ENCODE assay signal across 2 cellular contexts in the genomic region with DNA sequence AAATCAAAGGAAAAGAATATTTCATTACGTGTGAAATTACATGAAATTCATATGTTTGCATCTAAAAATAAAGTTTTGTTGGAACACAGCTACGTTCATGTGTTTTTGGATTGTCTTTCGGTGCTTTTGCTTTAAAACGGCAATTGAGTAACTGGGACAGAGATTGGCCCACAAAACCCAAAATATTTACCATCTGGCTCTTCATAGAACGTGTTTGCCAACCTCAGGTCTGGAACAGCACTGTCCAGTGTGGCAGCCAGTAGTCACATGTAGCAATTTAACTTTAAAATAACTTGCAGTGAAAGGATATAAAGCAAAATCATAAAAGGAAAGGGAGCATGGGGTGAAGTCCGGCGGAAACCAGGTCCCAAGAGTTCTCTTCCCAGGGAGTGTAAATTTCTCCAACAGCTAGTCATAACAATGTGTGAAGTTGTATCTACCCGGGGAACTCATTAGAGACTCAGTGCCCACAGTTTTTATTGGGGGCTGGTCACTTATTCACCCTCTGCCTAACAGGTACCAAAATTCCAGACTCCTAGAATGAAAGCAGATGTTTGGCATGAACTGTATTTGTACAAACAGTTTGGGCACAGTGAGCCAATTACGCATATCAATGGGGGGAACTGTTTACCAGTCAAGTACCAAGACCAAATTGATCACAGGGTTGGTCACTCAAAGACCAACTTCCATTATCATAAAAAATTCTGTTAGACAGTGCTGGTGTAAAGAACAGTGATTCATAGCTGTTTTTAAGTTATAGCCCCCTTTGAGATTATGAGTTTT.
TF ChIP-seq lines count a peak whose summit lies in the region.

No MANE protein-coding gene starts in this region.

TF ChIP-seq in GM23338, 12 proteins besides CTCF, POLR2A, EP300 and RAD21 (continues in another document):
- no peak for TF ChIP-seq EZH2 (IDR thresholded peaks at IDR 0.05; ENCODE audit: low read depth, unreplicated experiment)
- no peak for TF ChIP-seq CREB1 (CRISPR knock-in tag; IDR thresholded peaks at IDR 0.05; ENCODE audit: low read depth)
- no peak for TF ChIP-seq POLR2AphosphoS5 (IDR thresholded peaks at IDR 0.05; ENCODE audit: low read depth)
- no peak for TF ChIP-seq STAT1 (IDR thresholded peaks at IDR 0.05; ENCODE audit: unreplicated experiment)
- TF ChIP-seq NANOG (IDR thresholded peaks at IDR 0.05; ENCODE audit: borderline replicate concordance) = no peak
- no peak for TF ChIP-seq ZNF331 (CRISPR knock-in tag; IDR thresholded peaks at IDR 0.05; ENCODE audit: low read depth)
- TF ChIP-seq EZH2phosphoT487 (IDR thresholded peaks at IDR 0.05; ENCODE audit: unreplicated experiment) = no peak
- no peak for TF ChIP-seq ZNF114 (CRISPR knock-in tag; IDR thresholded peaks at IDR 0.05)
- TF ChIP-seq, protein P1, sequence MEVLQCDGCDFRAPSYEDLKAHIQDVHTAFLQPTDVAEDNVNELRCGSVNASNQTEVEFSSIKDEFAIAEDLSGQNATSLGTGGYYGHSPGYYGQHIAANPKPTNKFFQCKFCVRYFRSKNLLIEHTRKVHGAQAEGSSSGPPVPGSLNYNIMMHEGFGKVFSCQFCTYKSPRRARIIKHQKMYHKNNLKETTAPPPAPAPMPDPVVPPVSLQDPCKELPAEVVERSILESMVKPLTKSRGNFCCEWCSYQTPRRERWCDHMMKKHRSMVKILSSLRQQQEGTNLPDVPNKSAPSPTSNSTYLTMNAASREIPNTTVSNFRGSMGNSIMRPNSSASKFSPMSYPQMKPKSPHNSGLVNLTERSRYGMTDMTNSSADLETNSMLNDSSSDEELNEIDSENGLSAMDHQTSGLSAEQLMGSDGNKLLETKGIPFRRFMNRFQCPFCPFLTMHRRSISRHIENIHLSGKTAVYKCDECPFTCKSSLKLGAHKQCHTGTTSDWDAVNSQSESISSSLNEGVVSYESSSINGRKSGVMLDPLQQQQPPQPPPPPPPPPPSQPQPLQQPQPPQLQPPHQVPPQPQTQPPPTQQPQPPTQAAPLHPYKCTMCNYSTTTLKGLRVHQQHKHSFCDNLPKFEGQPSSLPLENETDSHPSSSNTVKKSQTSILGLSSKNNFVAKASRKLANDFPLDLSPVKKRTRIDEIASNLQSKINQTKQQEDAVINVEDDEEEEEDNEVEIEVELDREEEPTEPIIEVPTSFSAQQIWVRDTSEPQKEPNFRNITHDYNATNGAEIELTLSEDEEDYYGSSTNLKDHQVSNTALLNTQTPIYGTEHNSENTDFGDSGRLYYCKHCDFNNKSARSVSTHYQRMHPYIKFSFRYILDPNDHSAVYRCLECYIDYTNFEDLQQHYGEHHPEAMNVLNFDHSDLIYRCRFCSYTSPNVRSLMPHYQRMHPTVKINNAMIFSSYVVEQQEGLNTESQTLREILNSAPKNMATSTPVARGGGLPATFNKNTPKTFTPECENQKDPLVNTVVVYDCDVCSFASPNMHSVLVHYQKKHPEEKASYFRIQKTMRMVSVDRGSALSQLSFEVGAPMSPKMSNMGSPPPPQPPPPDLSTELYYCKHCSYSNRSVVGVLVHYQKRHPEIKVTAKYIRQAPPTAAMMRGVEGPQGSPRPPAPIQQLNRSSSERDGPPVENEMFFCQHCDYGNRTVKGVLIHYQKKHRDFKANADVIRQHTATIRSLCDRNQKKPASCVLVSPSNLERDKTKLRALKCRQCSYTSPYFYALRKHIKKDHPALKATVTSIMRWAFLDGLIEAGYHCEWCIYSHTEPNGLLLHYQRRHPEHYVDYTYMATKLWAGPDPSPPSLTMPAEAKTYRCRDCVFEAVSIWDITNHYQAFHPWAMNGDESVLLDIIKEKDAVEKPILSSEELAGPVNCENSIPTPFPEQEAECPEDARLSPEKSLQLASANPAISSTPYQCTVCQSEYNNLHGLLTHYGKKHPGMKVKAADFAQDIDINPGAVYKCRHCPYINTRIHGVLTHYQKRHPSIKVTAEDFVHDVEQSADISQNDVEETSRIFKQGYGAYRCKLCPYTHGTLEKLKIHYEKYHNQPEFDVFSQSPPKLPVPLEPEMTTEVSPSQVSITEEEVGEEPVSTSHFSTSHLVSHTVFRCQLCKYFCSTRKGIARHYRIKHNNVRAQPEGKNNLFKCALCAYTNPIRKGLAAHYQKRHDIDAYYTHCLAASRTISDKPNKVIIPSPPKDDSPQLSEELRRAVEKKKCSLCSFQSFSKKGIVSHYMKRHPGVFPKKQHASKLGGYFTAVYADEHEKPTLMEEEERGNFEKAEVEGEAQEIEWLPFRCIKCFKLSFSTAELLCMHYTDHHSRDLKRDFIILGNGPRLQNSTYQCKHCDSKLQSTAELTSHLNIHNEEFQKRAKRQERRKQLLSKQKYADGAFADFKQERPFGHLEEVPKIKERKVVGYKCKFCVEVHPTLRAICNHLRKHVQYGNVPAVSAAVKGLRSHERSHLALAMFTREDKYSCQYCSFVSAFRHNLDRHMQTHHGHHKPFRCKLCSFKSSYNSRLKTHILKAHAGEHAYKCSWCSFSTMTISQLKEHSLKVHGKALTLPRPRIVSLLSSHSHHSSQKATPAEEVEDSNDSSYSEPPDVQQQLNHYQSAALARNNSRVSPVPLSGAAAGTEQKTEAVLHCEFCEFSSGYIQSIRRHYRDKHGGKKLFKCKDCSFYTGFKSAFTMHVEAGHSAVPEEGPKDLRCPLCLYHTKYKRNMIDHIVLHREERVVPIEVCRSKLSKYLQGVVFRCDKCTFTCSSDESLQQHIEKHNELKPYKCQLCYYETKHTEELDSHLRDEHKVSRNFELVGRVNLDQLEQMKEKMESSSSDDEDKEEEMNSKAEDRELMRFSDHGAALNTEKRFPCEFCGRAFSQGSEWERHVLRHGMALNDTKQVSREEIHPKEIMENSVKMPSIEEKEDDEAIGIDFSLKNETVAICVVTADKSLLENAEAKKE (CRISPR knock-in tag; IDR thresholded peaks at IDR 0.05) = no peak
- no peak for TF ChIP-seq JUNB (IDR thresholded peaks at IDR 0.05; ENCODE audit: unreplicated experiment)
- TF ChIP-seq, protein P2, sequence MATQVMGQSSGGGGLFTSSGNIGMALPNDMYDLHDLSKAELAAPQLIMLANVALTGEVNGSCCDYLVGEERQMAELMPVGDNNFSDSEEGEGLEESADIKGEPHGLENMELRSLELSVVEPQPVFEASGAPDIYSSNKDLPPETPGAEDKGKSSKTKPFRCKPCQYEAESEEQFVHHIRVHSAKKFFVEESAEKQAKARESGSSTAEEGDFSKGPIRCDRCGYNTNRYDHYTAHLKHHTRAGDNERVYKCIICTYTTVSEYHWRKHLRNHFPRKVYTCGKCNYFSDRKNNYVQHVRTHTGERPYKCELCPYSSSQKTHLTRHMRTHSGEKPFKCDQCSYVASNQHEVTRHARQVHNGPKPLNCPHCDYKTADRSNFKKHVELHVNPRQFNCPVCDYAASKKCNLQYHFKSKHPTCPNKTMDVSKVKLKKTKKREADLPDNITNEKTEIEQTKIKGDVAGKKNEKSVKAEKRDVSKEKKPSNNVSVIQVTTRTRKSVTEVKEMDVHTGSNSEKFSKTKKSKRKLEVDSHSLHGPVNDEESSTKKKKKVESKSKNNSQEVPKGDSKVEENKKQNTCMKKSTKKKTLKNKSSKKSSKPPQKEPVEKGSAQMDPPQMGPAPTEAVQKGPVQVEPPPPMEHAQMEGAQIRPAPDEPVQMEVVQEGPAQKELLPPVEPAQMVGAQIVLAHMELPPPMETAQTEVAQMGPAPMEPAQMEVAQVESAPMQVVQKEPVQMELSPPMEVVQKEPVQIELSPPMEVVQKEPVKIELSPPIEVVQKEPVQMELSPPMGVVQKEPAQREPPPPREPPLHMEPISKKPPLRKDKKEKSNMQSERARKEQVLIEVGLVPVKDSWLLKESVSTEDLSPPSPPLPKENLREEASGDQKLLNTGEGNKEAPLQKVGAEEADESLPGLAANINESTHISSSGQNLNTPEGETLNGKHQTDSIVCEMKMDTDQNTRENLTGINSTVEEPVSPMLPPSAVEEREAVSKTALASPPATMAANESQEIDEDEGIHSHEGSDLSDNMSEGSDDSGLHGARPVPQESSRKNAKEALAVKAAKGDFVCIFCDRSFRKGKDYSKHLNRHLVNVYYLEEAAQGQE (IDR thresholded peaks at IDR 0.05; ENCODE audit: unreplicated experiment) = no peak

TF ChIP-seq in K562, 482 proteins besides CTCF, POLR2A, EP300 and RAD21:
- TF ChIP-seq ELF4 (CRISPR knock-in tag; IDR thresholded peaks at IDR 0.05) (no peak), FOS (IDR thresholded peaks at IDR 0.05; ENCODE audit: extremely low read depth, insufficient read length) (no peak), SRSF1 (IDR thresholded peaks at IDR 0.05; ENCODE audit: low read depth, low read length) (no peak)
